ENCODE assay signal across 1 cellular context in the genomic region with DNA sequence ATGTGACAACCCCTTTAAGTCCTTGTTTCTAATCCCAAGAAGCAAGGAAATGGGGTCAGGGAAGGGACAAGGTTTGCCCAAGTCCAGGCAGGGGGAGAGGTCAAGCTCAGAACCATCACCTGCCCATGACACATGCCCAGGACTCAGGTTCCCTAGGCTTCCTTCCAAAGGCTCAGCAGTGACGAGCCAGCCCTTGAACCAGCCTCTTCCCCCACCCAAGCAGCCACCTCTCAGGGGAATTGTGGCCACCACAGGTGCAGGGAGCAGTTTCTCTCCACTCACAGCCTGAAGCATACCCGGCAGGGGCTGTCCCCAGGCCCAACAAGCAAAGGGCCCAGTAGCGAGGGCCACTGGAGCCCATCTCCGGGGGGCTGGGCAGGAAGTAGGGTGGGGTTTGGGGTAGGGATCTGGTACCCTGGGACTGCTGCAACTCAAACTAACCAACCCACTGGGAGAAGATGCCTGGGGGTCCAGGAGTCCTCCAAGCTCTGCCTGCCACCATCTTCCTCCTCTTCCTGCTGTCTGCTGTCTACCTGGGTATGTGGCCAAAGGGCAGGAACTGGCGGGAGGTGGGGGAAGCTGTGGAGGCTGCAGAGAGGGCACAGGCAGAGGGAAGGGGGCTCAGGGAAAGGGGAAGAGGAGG.
TF ChIP-seq lines count a peak whose summit lies in the region.

A gene (plus strand): TSS at position 433 of the 643 bp plus-strand sequence. CDS start 26 bp downstream, at position 459.

TF ChIP-seq in HepG2, 621 proteins besides CTCF, POLR2A, EP300 and RAD21 (continued from another document):
- TF ChIP-seq, protein P1, sequence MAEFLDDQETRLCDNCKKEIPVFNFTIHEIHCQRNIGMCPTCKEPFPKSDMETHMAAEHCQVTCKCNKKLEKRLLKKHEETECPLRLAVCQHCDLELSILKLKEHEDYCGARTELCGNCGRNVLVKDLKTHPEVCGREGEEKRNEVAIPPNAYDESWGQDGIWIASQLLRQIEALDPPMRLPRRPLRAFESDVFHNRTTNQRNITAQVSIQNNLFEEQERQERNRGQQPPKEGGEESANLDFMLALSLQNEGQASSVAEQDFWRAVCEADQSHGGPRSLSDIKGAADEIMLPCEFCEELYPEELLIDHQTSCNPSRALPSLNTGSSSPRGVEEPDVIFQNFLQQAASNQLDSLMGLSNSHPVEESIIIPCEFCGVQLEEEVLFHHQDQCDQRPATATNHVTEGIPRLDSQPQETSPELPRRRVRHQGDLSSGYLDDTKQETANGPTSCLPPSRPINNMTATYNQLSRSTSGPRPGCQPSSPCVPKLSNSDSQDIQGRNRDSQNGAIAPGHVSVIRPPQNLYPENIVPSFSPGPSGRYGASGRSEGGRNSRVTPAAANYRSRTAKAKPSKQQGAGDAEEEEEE (CRISPR knock-in tag; IDR thresholded peaks at IDR 0.05; ENCODE audit: borderline replicate concordance): no peak
